ENCODE assay signal across 21 cellular contexts in the genomic region with DNA sequence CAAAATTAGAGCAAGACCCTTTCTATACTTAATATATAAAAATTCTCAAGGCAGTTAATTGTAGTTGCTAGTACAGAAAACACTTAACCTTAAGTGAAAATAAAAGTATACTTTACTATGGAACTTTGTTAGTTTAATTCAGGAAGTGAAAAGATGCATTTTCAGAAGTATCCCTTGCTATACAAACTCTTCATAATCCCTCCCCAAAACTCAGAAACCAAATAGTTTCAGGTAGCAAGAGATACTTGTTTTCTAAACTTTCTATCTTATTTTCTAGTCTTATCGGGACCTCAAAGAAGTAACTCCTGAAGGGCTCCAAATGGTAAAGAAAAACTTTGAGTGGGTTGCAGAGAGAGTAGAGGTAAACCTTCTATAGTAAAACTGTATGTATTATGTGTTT. TPM values are rescaled to one million over a fixed set of nuclear protein-coding genes. Genes with fewer than 3 reads are reported as not detected.
DNase-seq lines count a peak whose midpoint lies in the region; ATAC-seq, FAIRE-seq and TF ChIP-seq lines count a peak whose summit lies in the region.
"Had no signal": no experiment of that assay in that cellular context is flagged by ENCODE, and none has a peak within 500 bp of the region (broad histone marks: within the 10 kb centered on the region; RNA-seq: fewer than 3 reads in every experiment).

No MANE protein-coding gene starts in this region.

- no peaks in the 10 kb centered on the region for H3K9me3 Mint-ChIP-seq in activated naive CD4-positive, alpha-beta T cell treated with anti-CD3 and anti-CD28 coated beads, Interleukin-2, amount 10 ng/mL, durations not matched to agents 7 days and 5 days
- H3K9me3 Mint-ChIP-seq: CD8-positive, alpha-beta memory T cell; HFFc6; IgD-negative memory B cell had no signal

- no peak overlapping the region for H3K4me3 Mint-ChIP-seq in activated naive CD4-positive, alpha-beta T cell treated with anti-CD3 and anti-CD28 coated beads, Interleukin-2, amount 10 ng/mL, durations not matched to agents 7 days and 5 days
- H3K4me3 Mint-ChIP-seq: CD8-positive, alpha-beta memory T cell; HFFc6; IgD-negative memory B cell had no signal

- H3K27me3 ChIP-seq in MM.1S (replicated peaks; ENCODE audit: insufficient read depth, low read length) = no peaks in the 10 kb centered on the region
- H3K27me3 ChIP-seq: BLaER1 had no signal

- H3K4me1 ChIP-seq in MM.1S (ENCODE audit: low read length) = no peaks in the 10 kb centered on the region
- H3K4me1 ChIP-seq: BLaER1, Caco-2 had no signal

- CTCF ChIA-PET in activated naive CD4-positive, alpha-beta T cell treated with anti-CD3 and anti-CD28 coated beads, Interleukin-2, amount 10 ng/mL, durations not matched to agents 7 days and 5 days (lab: Charles Lee) = no interaction called here

- H3K27me3 Mint-ChIP-seq in activated naive CD4-positive, alpha-beta T cell treated with anti-CD3 and anti-CD28 coated beads, Interleukin-2, amount 10 ng/mL, durations not matched to agents 7 days and 5 days = no peaks in the 10 kb centered on the region
- H3K27me3 Mint-ChIP-seq: IgD-negative memory B cell had no signal

- no peaks in the 10 kb centered on the region for H3K9me3 ChIP-seq in MM.1S (replicated peaks; ENCODE audit: insufficient read depth, low read length)
- H3K9me3 ChIP-seq: BLaER1, Caco-2 had no signal

- H3K27ac Mint-ChIP-seq in activated naive CD4-positive, alpha-beta T cell treated with anti-CD3 and anti-CD28 coated beads, Interleukin-2, amount 10 ng/mL, durations not matched to agents 7 days and 5 days = no peak overlapping the region
- H3K27ac Mint-ChIP-seq: HFFc6 had no signal

- H3K9me2 ChIP-seq in MM.1S (replicated peaks; ENCODE audit: insufficient read depth, low read length) = no peaks in the 10 kb centered on the region

- H4K20me1 ChIP-seq in MM.1S (ENCODE audit: insufficient read depth, low read length) = no peaks in the 10 kb centered on the region

- intact Hi-C loops in left colon (cut with DNase I, micrococcal nuclease) = no loop called here

- H2AFZ ChIP-seq in MM.1S (ENCODE audit: low read length) = no peak overlapping the region

- peaks cover 27% of the 10 kb centered on the region for H3K36me3 ChIP-seq in MM.1S (replicated peaks; ENCODE audit: insufficient read depth, low read length)

- no peak overlapping the region for H3K9ac ChIP-seq in MM.1S (ENCODE audit: low read length)
- H3K9ac ChIP-seq: BLaER1 had no signal

- H3K4me3 ChIP-seq in MM.1S (ENCODE audit: low read length) = no peak overlapping the region
- H3K4me3 ChIP-seq: BLaER1 had no signal

- no peak overlapping the region for H3K4me2 ChIP-seq in MM.1S (ENCODE audit: low read depth, low read length)
- H3K4me2 ChIP-seq: BLaER1 had no signal

- H3K79me2 ChIP-seq in MM.1S (ENCODE audit: low read length) = peaks cover 62% of the 10 kb centered on the region

- peaks cover 16% of the 10 kb centered on the region; the same call in 1 of the 2 replicates for H3F3A ChIP-seq in MM.1S (ENCODE audit: insufficient read depth, low read length)

- ATAC-seq in GM19468 (IDR thresholded peaks at IDR 0.05; ENCODE audit: extremely low read depth, unreplicated experiment) (peak; percentile 56), GM21786 (IDR thresholded peaks at IDR 0.05; ENCODE audit: unreplicated experiment) (peak; percentile 47), left colon (no peak), HG03135 (IDR thresholded peaks at IDR 0.05; ENCODE audit: unreplicated experiment) (no peak)

- DNase-seq in MM.1S = peak; percentile 46
- DNase-seq in left colon = no peak
- no peak for DNase-seq in activated naive CD4-positive, alpha-beta T cell treated with anti-CD3 and anti-CD28 coated beads, Interleukin-2, amount 10 ng/mL, durations not matched to agents 7 days and 5 days
- DNase-seq: 8988T; AML-193; Caco-2; CD8-positive, alpha-beta memory T cell; DND-41; GF-D8; HCEC 1CT; HFFc6; KG1 had no signal

- no peak for TF ChIP-seq CTCF in MM.1S (IDR thresholded peaks at IDR 0.05; ENCODE audit: low read length)

- peak overlapping the region; percentile 22; the same call in 1 of the 2 replicates for H3K27ac ChIP-seq in MM.1S (ENCODE audit: low read length)
- H3K27ac ChIP-seq: BLaER1 had no signal

- H3K36me3 Mint-ChIP-seq in activated naive CD4-positive, alpha-beta T cell treated with anti-CD3 and anti-CD28 coated beads, Interleukin-2, amount 10 ng/mL, durations not matched to agents 7 days and 5 days = peaks cover 61% of the 10 kb centered on the region

- peak; percentile 51 for FAIRE-seq in G401.6 (lab: Jason Lieb, UNC)
- FAIRE-seq: GM18507 had no signal

- peaks cover 9% of the 10 kb centered on the region for H3K4me1 Mint-ChIP-seq in activated naive CD4-positive, alpha-beta T cell treated with anti-CD3 and anti-CD28 coated beads, Interleukin-2, amount 10 ng/mL, durations not matched to agents 7 days and 5 days

RNA-seq across cellular contexts. Expression of gene PAICS, which starts 14.3 kb away (rescaled TPM):
- total RNA-seq in left colon = 10 to 100 TPM; 32.9 to 55.2 TPM

RNA-seq across cellular contexts. Expression of gene PPAT, which starts 14.9 kb away (rescaled TPM):
- 1 to 10 TPM; 5.9 to 6.6 TPM for total RNA-seq in left colon

RNA-seq across cellular contexts. Expression of gene SRP72, which starts 17.1 kb away (rescaled TPM):
- 10 to 100 TPM; 61.6 to 62.7 TPM for total RNA-seq in left colon

RNA-seq across cellular contexts. Expression of gene ARL9, which starts 55.2 kb away (rescaled TPM):
- under 1 TPM in 1 of 2 donors, not detected in 1; 0.15 TPM for total RNA-seq in left colon
- total RNA-seq: H4, HT1080 had no signal

Comparison
In these comparisons a context has a peak if more than half of its experiments do, and no peak if none do; other contexts are left out.
1. ATAC-seq: peak in GM19468 (single experiment) and GM21786 (single experiment); none in left colon (single experiment) and HG03135 (single experiment).